ENCODE assay signal across 20 cellular contexts in genomic region chr2:155679647-155680046, GRCh38.
"Had no signal": no experiment of that assay in that cellular context is flagged by ENCODE, and none has a peak within 500 bp of the region (broad histone marks: within the 10 kb centered on the region; RNA-seq: fewer than 3 reads in every experiment).

No MANE protein-coding gene starts in this region.

- H3K36me3 Mint-ChIP-seq: mesothelial cell of epicardium; stimulated activated naive B cell treated with anti-CD40 and anti-IgM and Interleukin-4, amounts not matched to agents 10 μg/mL and 1 μg/mL and 100 μg/mL, for 72 hours had no signal

- H3K9me3 Mint-ChIP-seq: activated T-cell treated with anti-CD3 and anti-CD28 coated beads, Interleukin-2, amount 50 U/mL, for 4 hours had no signal

- H3K4me1 ChIP-seq: gastroesophageal sphincter, heart right ventricle, prostate gland, tibial artery, uterus had no signal

- ATAC-seq: activated CD8-positive, alpha-beta T cell treated with anti-CD3 and anti-CD28 coated beads for 36 hours; activated T-cell treated with anti-CD3 and anti-CD28 coated beads, Interleukin-2, amount 50 U/mL, for 4 hours; gastroesophageal sphincter; heart right ventricle; left colon; right cardiac atrium; stimulated activated naive B cell treated with anti-CD40 and anti-IgM and Interleukin-4, amounts not matched to agents 10 μg/mL and 1 μg/mL and 100 μg/mL, for 72 hours had no signal

- H3K9me3 ChIP-seq: prostate gland, uterus had no signal

- H3K27me3 ChIP-seq: cardiac muscle cell, gastroesophageal sphincter, heart right ventricle, tibial artery, uterus had no signal

- H3K27ac Mint-ChIP-seq: activated B cell treated with CpG ODN at 0.5 μM for 24 hours; activated CD8-positive, alpha-beta T cell treated with anti-CD3 and anti-CD28 coated beads for 36 hours; mesothelial cell of epicardium; stimulated activated naive B cell treated with anti-CD40 and anti-IgM and Interleukin-4, amounts not matched to agents 10 μg/mL and 1 μg/mL and 100 μg/mL, for 72 hours had no signal

- H3K4me1 Mint-ChIP-seq: activated B cell treated with CpG ODN at 0.5 μM for 24 hours; mesothelial cell of epicardium; stimulated activated naive B cell treated with anti-CD40 and anti-IgM and Interleukin-4, amounts not matched to agents 10 μg/mL and 1 μg/mL and 100 μg/mL, for 72 hours had no signal

- H3K27ac ChIP-seq: cardiac muscle cell, gastroesophageal sphincter, heart right ventricle, prostate gland, skin epidermis, tibial artery, uterus had no signal

- H3K4me3 ChIP-seq: cardiac muscle cell, gastroesophageal sphincter, heart right ventricle, lung, prostate gland, skin epidermis, tibial artery, uterus had no signal

- H3K36me3 ChIP-seq: cardiac muscle cell, gastroesophageal sphincter, heart right ventricle, prostate gland, tibial artery, uterus had no signal

- DNase-seq: activated B cell treated with CpG ODN at 0.5 μM for 24 hours; activated CD4-positive, alpha-beta T cell treated with anti-CD3 and anti-CD28 coated beads for 48 hours; activated CD8-positive, alpha-beta T cell treated with anti-CD3 and anti-CD28 coated beads for 36 hours; activated effector memory CD4-positive, alpha-beta T cell treated with Interleukin-2 at 50 U/mL for 16 hours; activated naive CD4-positive, alpha-beta T cell treated with anti-CD3 and anti-CD28 coated beads, Interleukin-2, amount 50 U/mL, for 16 hours; activated T-cell treated with anti-CD3 and anti-CD28 coated beads, Interleukin-2, amount 50 U/mL, for 4 hours; heart right ventricle; left colon; right cardiac atrium; stimulated activated CD4-positive, alpha-beta T cell treated with anti-CD3 and anti-CD28 coated beads, Interleukin-15, amount 100 ng/mL, for 24 hours; stimulated activated CD4-positive, alpha-beta T cell treated with anti-CD3 and anti-CD28 coated beads, Interleukin-4, amount 100 ng/mL, for 1 hour; stimulated activated naive B cell treated with anti-CD40 and anti-IgM and Interleukin-4, amounts not matched to agents 10 μg/mL and 1 μg/mL and 100 μg/mL, for 72 hours; tibial artery; uterus had no signal

- H3K4me3 Mint-ChIP-seq: activated B cell treated with CpG ODN at 0.5 μM for 24 hours; activated CD8-positive, alpha-beta T cell treated with anti-CD3 and anti-CD28 coated beads for 36 hours; activated T-cell treated with anti-CD3 and anti-CD28 coated beads, Interleukin-2, amount 50 U/mL, for 4 hours; mesothelial cell of epicardium; stimulated activated naive B cell treated with anti-CD40 and anti-IgM and Interleukin-4, amounts not matched to agents 10 μg/mL and 1 μg/mL and 100 μg/mL, for 72 hours had no signal

- H3K27me3 Mint-ChIP-seq: activated B cell treated with CpG ODN at 0.5 μM for 24 hours; activated CD8-positive, alpha-beta T cell treated with anti-CD3 and anti-CD28 coated beads for 36 hours; stimulated activated naive B cell treated with anti-CD40 and anti-IgM and Interleukin-4, amounts not matched to agents 10 μg/mL and 1 μg/mL and 100 μg/mL, for 72 hours had no signal
